ENCODE assay signal across 1 cellular context in genomic region chr1:167803358-167804217, GRCh38.
TF ChIP-seq lines count a peak whose summit lies in the region.

No MANE protein-coding gene starts in this region.

TF ChIP-seq in K562, 482 proteins besides CTCF, POLR2A, EP300 and RAD21 (continued from another document and continues in another):
- TF ChIP-seq ZNF436 (CRISPR knock-in tag; IDR thresholded peaks at IDR 0.05) (no peak), BRF2 (IDR thresholded peaks at IDR 0.05; ENCODE audit: borderline replicate concordance, insufficient read depth, insufficient read length) (no peak), HDAC8 (tag; IDR thresholded peaks at IDR 0.05) (no peak), BMI1 (IDR thresholded peaks at IDR 0.05; ENCODE audit: low read length) (no peak), STAT5B (CRISPR knock-in tag; IDR thresholded peaks at IDR 0.05) (no peak), NFATC3 (IDR thresholded peaks at IDR 0.05) (no peak), RBM17 (IDR thresholded peaks at IDR 0.05; ENCODE audit: borderline replicate concordance, low read depth, low read length) (no peak), ZNF347 (CRISPR knock-in tag; IDR thresholded peaks at IDR 0.05; ENCODE audit: low read depth) (no peak), CHD4 (IDR thresholded peaks at IDR 0.05; ENCODE audit: insufficient read depth, insufficient replicate concordance, low read depth, low read length, poor library complexity, severe bottlenecking) (no peak), NKRF (IDR thresholded peaks at IDR 0.05; ENCODE audit: borderline replicate concordance) (no peak), RERE (CRISPR knock-in tag; IDR thresholded peaks at IDR 0.05; ENCODE audit: borderline replicate concordance) (no peak), NCOA6 (IDR thresholded peaks at IDR 0.05) (no peak), ZNF707 (CRISPR knock-in tag; conservative IDR thresholded peaks at IDR 0.05) (no peak), JUNB (CRISPR knock-in tag; conservative IDR thresholded peaks at IDR 0.05) (no peak), U2AF2 (optimal IDR thresholded peaks at IDR 0.05; ENCODE audit: low read depth, low read length) (no peak), CHD7 (IDR thresholded peaks at IDR 0.05; ENCODE audit: low read depth, low read length) (no peak), THAP12 (CRISPR knock-in tag; IDR thresholded peaks at IDR 0.05) (no peak), PRMT5 (CRISPR knock-in tag; IDR thresholded peaks at IDR 0.05) (no peak), ATF1 (CRISPR knock-in tag; IDR thresholded peaks at IDR 0.05) (no peak), ATF1 (tag; IDR thresholded peaks at IDR 0.05) (peak; percentile 34; the same call in 1 of the 2 replicates), NCOA4 (IDR thresholded peaks at IDR 0.05; ENCODE audit: partially characterized antibody) (no peak), NR0B1 (IDR thresholded peaks at IDR 0.05; ENCODE audit: partially characterized antibody) (no peak), DPF2 (IDR thresholded peaks at IDR 0.05) (peak; percentile 60), TGIF2 (CRISPR knock-in tag; IDR thresholded peaks at IDR 0.05) (no peak), MEF2A (IDR thresholded peaks at IDR 0.05; ENCODE audit: control insufficient read depth, low read depth, low read length) (no peak), ZNF586 (CRISPR knock-in tag; conservative IDR thresholded peaks at IDR 0.05) (no peak), CREM (IDR thresholded peaks at IDR 0.05; ENCODE audit: low read depth) (peak; percentile 74), BRF1 (IDR thresholded peaks at IDR 0.05; ENCODE audit: borderline replicate concordance, extremely low read depth, insufficient read length) (no peak), CXXC5 (CRISPR knock-in tag; IDR thresholded peaks at IDR 0.05) (peak; percentile 72), MECOM (CRISPR knock-in tag; IDR thresholded peaks at IDR 0.05) (no peak), TFAM (CRISPR knock-in tag; conservative IDR thresholded peaks at IDR 0.05) (no peak), ILF3 (IDR thresholded peaks at IDR 0.05; ENCODE audit: borderline replicate concordance) (no peak), MEF2D (tag; conservative IDR thresholded peaks at IDR 0.05; ENCODE audit: low read depth) (no peak)
